Comparison of ENCODE assay signal across 1 cellular context in the genomic region with DNA sequence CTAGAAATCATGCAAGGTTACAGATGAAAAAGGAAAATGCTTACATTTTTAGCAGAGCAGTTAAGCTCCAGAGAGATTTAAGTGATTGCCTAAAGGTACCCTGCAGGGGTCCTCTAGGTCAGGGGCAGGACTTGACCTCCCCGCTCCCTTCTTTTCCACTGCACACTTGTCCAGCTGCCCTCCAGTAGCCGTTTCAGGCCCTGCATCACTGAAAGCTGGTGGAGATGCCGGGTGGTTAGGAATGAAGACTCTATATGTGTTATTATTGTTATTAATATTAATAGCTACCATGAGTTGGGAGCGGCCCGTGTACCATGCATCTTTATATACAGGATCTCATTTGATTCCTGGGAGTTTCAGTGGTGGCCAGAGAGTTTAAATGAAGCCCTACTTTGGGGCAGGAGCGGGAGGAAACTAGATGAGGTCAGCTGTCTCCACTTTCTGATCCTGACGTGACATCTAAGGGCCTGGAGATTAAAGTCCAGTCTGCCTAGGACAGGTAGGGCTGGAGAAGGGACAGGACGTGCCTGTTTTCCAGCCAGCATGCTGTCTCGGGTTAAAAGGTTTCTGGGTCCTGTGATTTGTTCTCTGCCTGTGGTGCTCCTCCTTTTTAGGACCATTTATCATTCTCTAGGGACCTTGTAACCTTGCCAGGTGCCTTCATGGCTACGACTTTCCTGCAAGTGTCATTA.
TF ChIP-seq lines count a peak whose summit lies in the region.

No MANE protein-coding gene starts in this region.

TF ChIP-seq in GM23338, 12 proteins besides CTCF, POLR2A, EP300 and RAD21:
- TF ChIP-seq POLR2AphosphoS5 (IDR thresholded peaks at IDR 0.05; ENCODE audit: low read depth) (no peak), JUNB (IDR thresholded peaks at IDR 0.05; ENCODE audit: unreplicated experiment) (no peak), CREB1 (CRISPR knock-in tag; IDR thresholded peaks at IDR 0.05; ENCODE audit: low read depth) (no peak), NANOG (IDR thresholded peaks at IDR 0.05; ENCODE audit: borderline replicate concordance) (no peak), ZNF331 (CRISPR knock-in tag; IDR thresholded peaks at IDR 0.05; ENCODE audit: low read depth) (no peak), EZH2phosphoT487 (IDR thresholded peaks at IDR 0.05; ENCODE audit: unreplicated experiment) (no peak), EZH2 (IDR thresholded peaks at IDR 0.05; ENCODE audit: low read depth, unreplicated experiment) (no peak)
- TF ChIP-seq, protein P1, sequence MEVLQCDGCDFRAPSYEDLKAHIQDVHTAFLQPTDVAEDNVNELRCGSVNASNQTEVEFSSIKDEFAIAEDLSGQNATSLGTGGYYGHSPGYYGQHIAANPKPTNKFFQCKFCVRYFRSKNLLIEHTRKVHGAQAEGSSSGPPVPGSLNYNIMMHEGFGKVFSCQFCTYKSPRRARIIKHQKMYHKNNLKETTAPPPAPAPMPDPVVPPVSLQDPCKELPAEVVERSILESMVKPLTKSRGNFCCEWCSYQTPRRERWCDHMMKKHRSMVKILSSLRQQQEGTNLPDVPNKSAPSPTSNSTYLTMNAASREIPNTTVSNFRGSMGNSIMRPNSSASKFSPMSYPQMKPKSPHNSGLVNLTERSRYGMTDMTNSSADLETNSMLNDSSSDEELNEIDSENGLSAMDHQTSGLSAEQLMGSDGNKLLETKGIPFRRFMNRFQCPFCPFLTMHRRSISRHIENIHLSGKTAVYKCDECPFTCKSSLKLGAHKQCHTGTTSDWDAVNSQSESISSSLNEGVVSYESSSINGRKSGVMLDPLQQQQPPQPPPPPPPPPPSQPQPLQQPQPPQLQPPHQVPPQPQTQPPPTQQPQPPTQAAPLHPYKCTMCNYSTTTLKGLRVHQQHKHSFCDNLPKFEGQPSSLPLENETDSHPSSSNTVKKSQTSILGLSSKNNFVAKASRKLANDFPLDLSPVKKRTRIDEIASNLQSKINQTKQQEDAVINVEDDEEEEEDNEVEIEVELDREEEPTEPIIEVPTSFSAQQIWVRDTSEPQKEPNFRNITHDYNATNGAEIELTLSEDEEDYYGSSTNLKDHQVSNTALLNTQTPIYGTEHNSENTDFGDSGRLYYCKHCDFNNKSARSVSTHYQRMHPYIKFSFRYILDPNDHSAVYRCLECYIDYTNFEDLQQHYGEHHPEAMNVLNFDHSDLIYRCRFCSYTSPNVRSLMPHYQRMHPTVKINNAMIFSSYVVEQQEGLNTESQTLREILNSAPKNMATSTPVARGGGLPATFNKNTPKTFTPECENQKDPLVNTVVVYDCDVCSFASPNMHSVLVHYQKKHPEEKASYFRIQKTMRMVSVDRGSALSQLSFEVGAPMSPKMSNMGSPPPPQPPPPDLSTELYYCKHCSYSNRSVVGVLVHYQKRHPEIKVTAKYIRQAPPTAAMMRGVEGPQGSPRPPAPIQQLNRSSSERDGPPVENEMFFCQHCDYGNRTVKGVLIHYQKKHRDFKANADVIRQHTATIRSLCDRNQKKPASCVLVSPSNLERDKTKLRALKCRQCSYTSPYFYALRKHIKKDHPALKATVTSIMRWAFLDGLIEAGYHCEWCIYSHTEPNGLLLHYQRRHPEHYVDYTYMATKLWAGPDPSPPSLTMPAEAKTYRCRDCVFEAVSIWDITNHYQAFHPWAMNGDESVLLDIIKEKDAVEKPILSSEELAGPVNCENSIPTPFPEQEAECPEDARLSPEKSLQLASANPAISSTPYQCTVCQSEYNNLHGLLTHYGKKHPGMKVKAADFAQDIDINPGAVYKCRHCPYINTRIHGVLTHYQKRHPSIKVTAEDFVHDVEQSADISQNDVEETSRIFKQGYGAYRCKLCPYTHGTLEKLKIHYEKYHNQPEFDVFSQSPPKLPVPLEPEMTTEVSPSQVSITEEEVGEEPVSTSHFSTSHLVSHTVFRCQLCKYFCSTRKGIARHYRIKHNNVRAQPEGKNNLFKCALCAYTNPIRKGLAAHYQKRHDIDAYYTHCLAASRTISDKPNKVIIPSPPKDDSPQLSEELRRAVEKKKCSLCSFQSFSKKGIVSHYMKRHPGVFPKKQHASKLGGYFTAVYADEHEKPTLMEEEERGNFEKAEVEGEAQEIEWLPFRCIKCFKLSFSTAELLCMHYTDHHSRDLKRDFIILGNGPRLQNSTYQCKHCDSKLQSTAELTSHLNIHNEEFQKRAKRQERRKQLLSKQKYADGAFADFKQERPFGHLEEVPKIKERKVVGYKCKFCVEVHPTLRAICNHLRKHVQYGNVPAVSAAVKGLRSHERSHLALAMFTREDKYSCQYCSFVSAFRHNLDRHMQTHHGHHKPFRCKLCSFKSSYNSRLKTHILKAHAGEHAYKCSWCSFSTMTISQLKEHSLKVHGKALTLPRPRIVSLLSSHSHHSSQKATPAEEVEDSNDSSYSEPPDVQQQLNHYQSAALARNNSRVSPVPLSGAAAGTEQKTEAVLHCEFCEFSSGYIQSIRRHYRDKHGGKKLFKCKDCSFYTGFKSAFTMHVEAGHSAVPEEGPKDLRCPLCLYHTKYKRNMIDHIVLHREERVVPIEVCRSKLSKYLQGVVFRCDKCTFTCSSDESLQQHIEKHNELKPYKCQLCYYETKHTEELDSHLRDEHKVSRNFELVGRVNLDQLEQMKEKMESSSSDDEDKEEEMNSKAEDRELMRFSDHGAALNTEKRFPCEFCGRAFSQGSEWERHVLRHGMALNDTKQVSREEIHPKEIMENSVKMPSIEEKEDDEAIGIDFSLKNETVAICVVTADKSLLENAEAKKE (CRISPR knock-in tag; IDR thresholded peaks at IDR 0.05): no peak
- TF ChIP-seq, protein P2, sequence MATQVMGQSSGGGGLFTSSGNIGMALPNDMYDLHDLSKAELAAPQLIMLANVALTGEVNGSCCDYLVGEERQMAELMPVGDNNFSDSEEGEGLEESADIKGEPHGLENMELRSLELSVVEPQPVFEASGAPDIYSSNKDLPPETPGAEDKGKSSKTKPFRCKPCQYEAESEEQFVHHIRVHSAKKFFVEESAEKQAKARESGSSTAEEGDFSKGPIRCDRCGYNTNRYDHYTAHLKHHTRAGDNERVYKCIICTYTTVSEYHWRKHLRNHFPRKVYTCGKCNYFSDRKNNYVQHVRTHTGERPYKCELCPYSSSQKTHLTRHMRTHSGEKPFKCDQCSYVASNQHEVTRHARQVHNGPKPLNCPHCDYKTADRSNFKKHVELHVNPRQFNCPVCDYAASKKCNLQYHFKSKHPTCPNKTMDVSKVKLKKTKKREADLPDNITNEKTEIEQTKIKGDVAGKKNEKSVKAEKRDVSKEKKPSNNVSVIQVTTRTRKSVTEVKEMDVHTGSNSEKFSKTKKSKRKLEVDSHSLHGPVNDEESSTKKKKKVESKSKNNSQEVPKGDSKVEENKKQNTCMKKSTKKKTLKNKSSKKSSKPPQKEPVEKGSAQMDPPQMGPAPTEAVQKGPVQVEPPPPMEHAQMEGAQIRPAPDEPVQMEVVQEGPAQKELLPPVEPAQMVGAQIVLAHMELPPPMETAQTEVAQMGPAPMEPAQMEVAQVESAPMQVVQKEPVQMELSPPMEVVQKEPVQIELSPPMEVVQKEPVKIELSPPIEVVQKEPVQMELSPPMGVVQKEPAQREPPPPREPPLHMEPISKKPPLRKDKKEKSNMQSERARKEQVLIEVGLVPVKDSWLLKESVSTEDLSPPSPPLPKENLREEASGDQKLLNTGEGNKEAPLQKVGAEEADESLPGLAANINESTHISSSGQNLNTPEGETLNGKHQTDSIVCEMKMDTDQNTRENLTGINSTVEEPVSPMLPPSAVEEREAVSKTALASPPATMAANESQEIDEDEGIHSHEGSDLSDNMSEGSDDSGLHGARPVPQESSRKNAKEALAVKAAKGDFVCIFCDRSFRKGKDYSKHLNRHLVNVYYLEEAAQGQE (IDR thresholded peaks at IDR 0.05; ENCODE audit: unreplicated experiment): no peak
- TF ChIP-seq, protein P3, sequence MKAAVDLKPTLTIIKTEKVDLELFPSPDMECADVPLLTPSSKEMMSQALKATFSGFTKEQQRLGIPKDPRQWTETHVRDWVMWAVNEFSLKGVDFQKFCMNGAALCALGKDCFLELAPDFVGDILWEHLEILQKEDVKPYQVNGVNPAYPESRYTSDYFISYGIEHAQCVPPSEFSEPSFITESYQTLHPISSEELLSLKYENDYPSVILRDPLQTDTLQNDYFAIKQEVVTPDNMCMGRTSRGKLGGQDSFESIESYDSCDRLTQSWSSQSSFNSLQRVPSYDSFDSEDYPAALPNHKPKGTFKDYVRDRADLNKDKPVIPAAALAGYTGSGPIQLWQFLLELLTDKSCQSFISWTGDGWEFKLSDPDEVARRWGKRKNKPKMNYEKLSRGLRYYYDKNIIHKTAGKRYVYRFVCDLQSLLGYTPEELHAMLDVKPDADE (IDR thresholded peaks at IDR 0.05): no peak
